In the genomic region with DNA sequence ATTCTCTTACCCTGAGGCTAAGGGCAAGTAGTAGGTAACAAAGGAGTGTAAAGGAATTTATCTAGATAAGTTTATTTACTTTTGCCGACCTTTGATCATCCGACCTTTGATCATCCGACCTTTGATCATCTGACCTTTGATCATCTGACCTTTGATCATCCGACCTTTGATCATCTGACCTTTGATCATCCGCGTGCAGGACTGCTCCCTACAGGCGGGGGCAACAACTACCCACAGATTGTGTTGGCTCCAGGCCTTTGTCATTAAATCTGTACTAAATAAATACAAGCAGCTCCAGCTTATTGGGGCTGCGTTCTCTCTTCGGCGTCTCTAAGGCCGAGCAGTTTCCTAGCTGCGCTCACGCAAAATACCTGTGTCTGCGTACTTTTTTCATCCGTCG, we compare ENCODE assay signal across 20 cellular contexts.
"Had no signal": no experiment of that assay in that cellular context is flagged by ENCODE, and none has a peak within 500 bp of the region (broad histone marks: within the 10 kb centered on the region; RNA-seq: fewer than 3 reads in every experiment).

No MANE protein-coding gene starts in this region.

- ATAC-seq: effector memory CD8-positive, alpha-beta T cell; mucosa of descending colon; naive thymus-derived CD8-positive, alpha-beta T cell; psoas muscle; stimulated activated memory B cell treated with anti-CD40 and anti-IgM and Interleukin-4, amounts not matched to agents 10 μg/mL and 1 μg/mL and 100 μg/mL, for 72 hours; stimulated activated naive CD8-positive, alpha-beta T cell treated with anti-CD3 and anti-CD28 coated beads, Interleukin-15, amount 100 ng/mL, for 72 hours; upper lobe of right lung had no signal

- H3K9me3 Mint-ChIP-seq: dendritic cell treated with granulocyte-macrophage colony-stimulating factor and Interleukin-4, amounts not matched to agents 40 ng/mL and 50 ng/mL, for 4 days; effector memory CD8-positive, alpha-beta T cell; stimulated activated memory B cell treated with anti-CD40 and anti-IgM and Interleukin-4, amounts not matched to agents 10 μg/mL and 1 μg/mL and 100 μg/mL, for 72 hours had no signal

- DNase-seq: effector memory CD8-positive, alpha-beta T cell; foreskin melanocyte; head of caudate nucleus; mammary epithelial cell; mucosa of descending colon; naive thymus-derived CD8-positive, alpha-beta T cell; psoas muscle; retina; spleen; stimulated activated CD4-positive, alpha-beta T cell treated with anti-CD3 and anti-CD28 coated beads, Interleukin-15, amount 100 ng/mL, for 24 hours; stimulated activated CD4-positive, alpha-beta T cell treated with anti-CD3 and anti-CD28 coated beads, Interleukin-1b, Interleukin-23, amount 100 ng/mL, for 48 hours; stimulated activated CD4-positive, alpha-beta T cell treated with anti-CD3 and anti-CD28 coated beads, Interleukin-4, amount 100 ng/mL, for 24 hours; stimulated activated naive CD8-positive, alpha-beta T cell treated with anti-CD3 and anti-CD28 coated beads, Interleukin-15, amount 100 ng/mL, for 72 hours; testis; upper lobe of right lung had no signal

- H3K27me3 Mint-ChIP-seq: dendritic cell treated with granulocyte-macrophage colony-stimulating factor and Interleukin-4, amounts not matched to agents 40 ng/mL and 50 ng/mL, for 4 days; effector memory CD8-positive, alpha-beta T cell; naive thymus-derived CD8-positive, alpha-beta T cell; stimulated activated memory B cell treated with anti-CD40 and anti-IgM and Interleukin-4, amounts not matched to agents 10 μg/mL and 1 μg/mL and 100 μg/mL, for 72 hours; stimulated activated naive CD8-positive, alpha-beta T cell treated with anti-CD3 and anti-CD28 coated beads, Interleukin-15, amount 100 ng/mL, for 72 hours had no signal

- H3K4me3 Mint-ChIP-seq: dendritic cell treated with granulocyte-macrophage colony-stimulating factor and Interleukin-4, amounts not matched to agents 40 ng/mL and 50 ng/mL, for 4 days; effector memory CD8-positive, alpha-beta T cell; naive thymus-derived CD8-positive, alpha-beta T cell; stimulated activated memory B cell treated with anti-CD40 and anti-IgM and Interleukin-4, amounts not matched to agents 10 μg/mL and 1 μg/mL and 100 μg/mL, for 72 hours; stimulated activated naive CD8-positive, alpha-beta T cell treated with anti-CD3 and anti-CD28 coated beads, Interleukin-15, amount 100 ng/mL, for 72 hours had no signal

- H3K4me1 Mint-ChIP-seq: stimulated activated memory B cell treated with anti-CD40 and anti-IgM and Interleukin-4, amounts not matched to agents 10 μg/mL and 1 μg/mL and 100 μg/mL, for 72 hours; stimulated activated naive CD8-positive, alpha-beta T cell treated with anti-CD3 and anti-CD28 coated beads, Interleukin-15, amount 100 ng/mL, for 72 hours had no signal

- H3K4me3 ChIP-seq: hepatocyte, mucosa of descending colon, psoas muscle, spleen, testis, tibial nerve, upper lobe of right lung, vagina had no signal

- H3K27ac Mint-ChIP-seq: dendritic cell treated with granulocyte-macrophage colony-stimulating factor and Interleukin-4, amounts not matched to agents 40 ng/mL and 50 ng/mL, for 4 days; effector memory CD8-positive, alpha-beta T cell; naive thymus-derived CD8-positive, alpha-beta T cell; stimulated activated memory B cell treated with anti-CD40 and anti-IgM and Interleukin-4, amounts not matched to agents 10 μg/mL and 1 μg/mL and 100 μg/mL, for 72 hours had no signal
